ENCODE assay signal across 1 cellular context in genomic region chr5:180366303-180366702, GRCh38.
TF ChIP-seq lines count a peak whose summit lies in the region.

No MANE protein-coding gene starts in this region.

TF ChIP-seq in WTC11, 78 proteins besides CTCF, POLR2A, EP300 and RAD21 (continued from another document):
- TF ChIP-seq STAT6 (CRISPR knock-in tag; conservative IDR thresholded peaks at IDR 0.05; ENCODE audit: low read depth) (no peak), ZNF138 (CRISPR knock-in tag; conservative IDR thresholded peaks at IDR 0.05) (no peak), CBFB (CRISPR knock-in tag; IDR thresholded peaks at IDR 0.05; ENCODE audit: low read depth) (no peak), TEAD4 (CRISPR knock-in tag; IDR thresholded peaks at IDR 0.05) (no peak), TEAD1 (CRISPR knock-in tag; IDR thresholded peaks at IDR 0.05) (no peak), ZBTB21 (CRISPR knock-in tag; IDR thresholded peaks at IDR 0.05; ENCODE audit: borderline replicate concordance) (no peak), ZNF416 (CRISPR knock-in tag; IDR thresholded peaks at IDR 0.05) (no peak), SOX15 (CRISPR knock-in tag; IDR thresholded peaks at IDR 0.05) (no peak), RELA (CRISPR knock-in tag; IDR thresholded peaks at IDR 0.05; ENCODE audit: borderline replicate concordance) (no peak), NR1H2 (CRISPR knock-in tag; IDR thresholded peaks at IDR 0.05) (no peak)
- TF ChIP-seq, protein P1, sequence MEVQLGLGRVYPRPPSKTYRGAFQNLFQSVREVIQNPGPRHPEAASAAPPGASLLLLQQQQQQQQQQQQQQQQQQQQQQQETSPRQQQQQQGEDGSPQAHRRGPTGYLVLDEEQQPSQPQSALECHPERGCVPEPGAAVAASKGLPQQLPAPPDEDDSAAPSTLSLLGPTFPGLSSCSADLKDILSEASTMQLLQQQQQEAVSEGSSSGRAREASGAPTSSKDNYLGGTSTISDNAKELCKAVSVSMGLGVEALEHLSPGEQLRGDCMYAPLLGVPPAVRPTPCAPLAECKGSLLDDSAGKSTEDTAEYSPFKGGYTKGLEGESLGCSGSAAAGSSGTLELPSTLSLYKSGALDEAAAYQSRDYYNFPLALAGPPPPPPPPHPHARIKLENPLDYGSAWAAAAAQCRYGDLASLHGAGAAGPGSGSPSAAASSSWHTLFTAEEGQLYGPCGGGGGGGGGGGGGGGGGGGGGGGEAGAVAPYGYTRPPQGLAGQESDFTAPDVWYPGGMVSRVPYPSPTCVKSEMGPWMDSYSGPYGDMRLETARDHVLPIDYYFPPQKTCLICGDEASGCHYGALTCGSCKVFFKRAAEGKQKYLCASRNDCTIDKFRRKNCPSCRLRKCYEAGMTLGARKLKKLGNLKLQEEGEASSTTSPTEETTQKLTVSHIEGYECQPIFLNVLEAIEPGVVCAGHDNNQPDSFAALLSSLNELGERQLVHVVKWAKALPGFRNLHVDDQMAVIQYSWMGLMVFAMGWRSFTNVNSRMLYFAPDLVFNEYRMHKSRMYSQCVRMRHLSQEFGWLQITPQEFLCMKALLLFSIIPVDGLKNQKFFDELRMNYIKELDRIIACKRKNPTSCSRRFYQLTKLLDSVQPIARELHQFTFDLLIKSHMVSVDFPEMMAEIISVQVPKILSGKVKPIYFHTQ (CRISPR knock-in tag; IDR thresholded peaks at IDR 0.05) = no peak
- TF ChIP-seq, protein P2, sequence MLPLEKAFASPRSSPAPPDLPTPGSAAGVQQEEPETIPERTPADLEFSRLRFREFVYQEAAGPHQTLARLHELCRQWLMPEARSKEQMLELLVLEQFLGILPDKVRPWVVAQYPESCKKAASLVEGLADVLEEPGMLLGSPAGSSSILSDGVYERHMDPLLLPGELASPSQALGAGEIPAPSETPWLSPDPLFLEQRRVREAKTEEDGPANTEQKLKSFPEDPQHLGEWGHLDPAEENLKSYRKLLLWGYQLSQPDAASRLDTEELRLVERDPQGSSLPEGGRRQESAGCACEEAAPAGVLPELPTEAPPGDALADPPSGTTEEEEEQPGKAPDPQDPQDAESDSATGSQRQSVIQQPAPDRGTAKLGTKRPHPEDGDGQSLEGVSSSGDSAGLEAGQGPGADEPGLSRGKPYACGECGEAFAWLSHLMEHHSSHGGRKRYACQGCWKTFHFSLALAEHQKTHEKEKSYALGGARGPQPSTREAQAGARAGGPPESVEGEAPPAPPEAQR (CRISPR knock-in tag; IDR thresholded peaks at IDR 0.05) = no peak
- TF ChIP-seq, protein P3, sequence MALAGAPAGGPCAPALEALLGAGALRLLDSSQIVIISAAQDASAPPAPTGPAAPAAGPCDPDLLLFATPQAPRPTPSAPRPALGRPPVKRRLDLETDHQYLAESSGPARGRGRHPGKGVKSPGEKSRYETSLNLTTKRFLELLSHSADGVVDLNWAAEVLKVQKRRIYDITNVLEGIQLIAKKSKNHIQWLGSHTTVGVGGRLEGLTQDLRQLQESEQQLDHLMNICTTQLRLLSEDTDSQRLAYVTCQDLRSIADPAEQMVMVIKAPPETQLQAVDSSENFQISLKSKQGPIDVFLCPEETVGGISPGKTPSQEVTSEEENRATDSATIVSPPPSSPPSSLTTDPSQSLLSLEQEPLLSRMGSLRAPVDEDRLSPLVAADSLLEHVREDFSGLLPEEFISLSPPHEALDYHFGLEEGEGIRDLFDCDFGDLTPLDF (CRISPR knock-in tag; IDR thresholded peaks at IDR 0.05) = no peak
- TF ChIP-seq, protein P4, sequence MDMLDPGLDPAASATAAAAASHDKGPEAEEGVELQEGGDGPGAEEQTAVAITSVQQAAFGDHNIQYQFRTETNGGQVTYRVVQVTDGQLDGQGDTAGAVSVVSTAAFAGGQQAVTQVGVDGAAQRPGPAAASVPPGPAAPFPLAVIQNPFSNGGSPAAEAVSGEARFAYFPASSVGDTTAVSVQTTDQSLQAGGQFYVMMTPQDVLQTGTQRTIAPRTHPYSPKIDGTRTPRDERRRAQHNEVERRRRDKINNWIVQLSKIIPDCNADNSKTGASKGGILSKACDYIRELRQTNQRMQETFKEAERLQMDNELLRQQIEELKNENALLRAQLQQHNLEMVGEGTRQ (CRISPR knock-in tag; IDR thresholded peaks at IDR 0.05) = no peak
